Comparison of ENCODE assay signal across 21 cellular contexts in genomic region chr21:15289246-15289645, GRCh38.
"Had no signal": no experiment of that assay in that cellular context is flagged by ENCODE, and none has a peak within 500 bp of the region (broad histone marks: within the 10 kb centered on the region; RNA-seq: fewer than 3 reads in every experiment).

No MANE protein-coding gene starts in this region.

- H3K4me1 ChIP-seq: lower lobe of right lung, parathyroid adenoma, spleen, upper lobe of left lung had no signal

- ATAC-seq: naive thymus-derived CD8-positive, alpha-beta T cell; psoas muscle had no signal

- H3K27ac ChIP-seq: lower lobe of right lung, neutrophil, parathyroid adenoma, psoas muscle, spleen, tibial nerve, upper lobe of left lung, vagina had no signal

- H3K27me3 ChIP-seq: neutrophil, spleen, tibial nerve, upper lobe of left lung, vagina had no signal

- H3K9me3 ChIP-seq: lower lobe of right lung, neutrophil, psoas muscle, spleen, tibial nerve, upper lobe of left lung, vagina had no signal

- H3K36me3 ChIP-seq: lower lobe of right lung, neutrophil, spleen, tibial nerve, upper lobe of left lung, vagina had no signal

- H3K4me3 ChIP-seq: lower lobe of right lung, psoas muscle, spleen, tibial nerve, upper lobe of left lung, vagina had no signal

- FAIRE-seq: islet of Langerhans, small intestine had no signal

- H3K9ac ChIP-seq: parathyroid adenoma had no signal

- DNase-seq: head of caudate nucleus; hypothalamus; immature natural killer cell; lower lobe of right lung; mammary epithelial cell; mesenchymal stem cell; occipital lobe; small intestine; spleen; stimulated activated CD4-positive, alpha-beta T cell treated with anti-CD3 and anti-CD28 coated beads, Interleukin-4, amount 100 ng/mL, for 24 hours; stimulated activated naive CD4-positive, alpha-beta T cell treated with Interleukin-2 at 50 U/mL for 16 hours; stimulated activated naive CD8-positive, alpha-beta T cell treated with anti-CD3 and anti-CD28 coated beads, Interleukin-15, amount 100 ng/mL, for 72 hours; substantia nigra had no signal
